In genomic region chr9:131485206-131485605, GRCh38 we compare ENCODE assay signal across 20 cellular contexts.
"Had no signal": no experiment of that assay in that cellular context is flagged by ENCODE, and none has a peak within 500 bp of the region (broad histone marks: within the 10 kb centered on the region; RNA-seq: fewer than 3 reads in every experiment).

No MANE protein-coding gene starts in this region.

- H3K4me3 Mint-ChIP-seq: activated CD4-positive, alpha-beta memory T cell treated with anti-CD3 and anti-CD28 coated beads, Interleukin-2, amount 10 ng/mL, durations not matched to agents 7 days and 5 days; activated naive CD8-positive, alpha-beta T cell; central memory CD8-positive, alpha-beta T cell; naive thymus-derived CD4-positive, alpha-beta T cell; T-helper 1 cell treated with Interleukin-12 subunit alpha and Interleukin-12 subunit beta and Interleukin-4 antibody, amounts not matched to agents 30 μg/mL and 1 μg/mL, for 36 hours had no signal

- H3K9me3 ChIP-seq: heart right ventricle, stomach, thoracic aorta had no signal

- H3K27me3 ChIP-seq: heart right ventricle, stomach had no signal

- H3K27ac ChIP-seq: coronary artery, thoracic aorta had no signal

- H3K4me3 ChIP-seq: coronary artery, stomach, thoracic aorta had no signal

- DNase-seq: activated CD4-positive, alpha-beta memory T cell treated with anti-CD3 and anti-CD28 coated beads, Interleukin-2, amount 10 ng/mL, durations not matched to agents 7 days and 5 days; activated CD4-positive, alpha-beta T cell treated with anti-CD3 and anti-CD28 coated beads for 4 hours; activated effector memory CD4-positive, alpha-beta T cell treated with anti-CD3 and anti-CD28 coated beads, Interleukin-2, amount 50 U/mL, for 16 hours; activated T-cell treated with anti-CD3 and anti-CD28 coated beads, Interleukin-2, amount 50 U/mL, for 48 hours; amniotic stem cell; foreskin fibroblast; heart right ventricle; left colon; mammary epithelial cell; naive thymus-derived CD4-positive, alpha-beta T cell; nucleus accumbens; stimulated activated CD4-positive, alpha-beta T cell treated with anti-CD3 and anti-CD28 coated beads, Interleukin-1b, Interleukin-23, amount 100 ng/mL, for 48 hours; stomach had no signal

- H3K4me1 Mint-ChIP-seq: activated CD4-positive, alpha-beta memory T cell treated with anti-CD3 and anti-CD28 coated beads, Interleukin-2, amount 10 ng/mL, durations not matched to agents 7 days and 5 days had no signal

- ATAC-seq: left colon; naive thymus-derived CD4-positive, alpha-beta T cell; sciatic nerve had no signal

- H3K27ac Mint-ChIP-seq: activated CD4-positive, alpha-beta memory T cell treated with anti-CD3 and anti-CD28 coated beads, Interleukin-2, amount 10 ng/mL, durations not matched to agents 7 days and 5 days; activated naive CD8-positive, alpha-beta T cell; T-helper 1 cell treated with Interleukin-12 subunit alpha and Interleukin-12 subunit beta and Interleukin-4 antibody, amounts not matched to agents 30 μg/mL and 1 μg/mL, for 36 hours had no signal

- H3K9me3 Mint-ChIP-seq: activated CD4-positive, alpha-beta memory T cell treated with anti-CD3 and anti-CD28 coated beads, Interleukin-2, amount 10 ng/mL, durations not matched to agents 7 days and 5 days; central memory CD8-positive, alpha-beta T cell; naive thymus-derived CD4-positive, alpha-beta T cell; T-helper 1 cell treated with Interleukin-12 subunit alpha and Interleukin-12 subunit beta and Interleukin-4 antibody, amounts not matched to agents 30 μg/mL and 1 μg/mL, for 36 hours had no signal

- H3K27me3 Mint-ChIP-seq: activated CD4-positive, alpha-beta memory T cell treated with anti-CD3 and anti-CD28 coated beads, Interleukin-2, amount 10 ng/mL, durations not matched to agents 7 days and 5 days; activated naive CD8-positive, alpha-beta T cell; central memory CD8-positive, alpha-beta T cell; naive thymus-derived CD4-positive, alpha-beta T cell; progenitor cell of endocrine pancreas had no signal
